In the genomic region with DNA sequence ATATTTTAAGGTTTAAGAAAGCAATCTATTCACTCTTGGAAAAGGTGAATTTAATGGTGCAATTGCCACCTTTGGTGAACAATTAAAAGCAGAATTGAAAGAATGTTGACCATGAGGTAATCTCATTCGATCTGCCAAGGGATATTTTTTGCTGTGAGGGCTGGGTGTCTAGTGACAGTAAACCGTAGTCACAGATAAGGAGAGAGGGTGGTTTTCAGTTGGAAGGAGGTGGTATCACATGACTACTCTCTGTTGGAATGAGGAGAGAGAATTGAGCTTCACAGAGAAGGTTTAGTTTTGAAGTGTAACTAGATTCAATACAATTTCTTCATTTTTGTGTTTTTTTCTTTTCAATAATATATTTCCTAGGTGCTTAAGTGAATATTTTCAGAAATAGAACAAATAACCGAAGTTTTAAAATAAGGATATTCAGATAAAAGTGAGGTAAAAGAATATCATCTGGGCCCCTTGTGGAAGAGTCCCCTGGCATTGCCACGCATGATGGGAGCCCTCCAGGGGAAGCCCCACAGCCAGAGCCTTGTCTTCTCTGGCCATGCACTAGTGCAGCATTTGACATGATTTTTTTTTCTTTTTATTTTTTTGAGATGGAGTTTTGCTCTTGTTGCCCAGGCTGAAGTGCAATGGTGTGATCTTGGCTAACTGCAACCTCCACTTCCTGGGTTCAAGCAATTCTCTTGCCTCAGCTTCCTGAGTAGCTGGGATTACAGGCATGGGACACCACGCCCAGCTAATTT, we compare ENCODE assay signal across 15 cellular contexts.
"Had no signal": no experiment of that assay in that cellular context is flagged by ENCODE, and none has a peak within 500 bp of the region (broad histone marks: within the 10 kb centered on the region; RNA-seq: fewer than 3 reads in every experiment).

No MANE protein-coding gene starts in this region.

- H3K4me3 Mint-ChIP-seq: activated CD4-positive, alpha-beta memory T cell treated with anti-CD3 and anti-CD28 coated beads, Interleukin-2, amount 10 ng/mL, durations not matched to agents 7 days and 5 days; activated naive CD4-positive, alpha-beta T cell treated with anti-CD3 and anti-CD28 coated beads, Interleukin-2, amount 10 ng/mL, durations not matched to agents 7 days and 5 days; activated T-cell treated with anti-CD3 and anti-CD28 coated beads, Interleukin-2, amount 50 U/mL, for 24 hours; naive B cell had no signal

- DNase-seq: activated CD4-positive, alpha-beta memory T cell treated with anti-CD3 and anti-CD28 coated beads, Interleukin-2, amount 10 ng/mL, durations not matched to agents 7 days and 5 days; activated CD4-positive, alpha-beta T cell treated with anti-CD3 and anti-CD28 coated beads for 4 hours; activated naive CD4-positive, alpha-beta T cell treated with anti-CD3 and anti-CD28 coated beads, Interleukin-2, amount 10 ng/mL, durations not matched to agents 7 days and 5 days; activated T-cell treated with anti-CD3 and anti-CD28 coated beads, Interleukin-2, amount 50 U/mL, for 24 hours; dorsolateral prefrontal cortex; heart right ventricle; naive B cell; posterior cingulate gyrus; small intestine; stimulated activated CD4-positive, alpha-beta T cell treated with anti-CD3 and anti-CD28 coated beads, Interleukin-4, amount 100 ng/mL, for 24 hours; stimulated activated naive CD4-positive, alpha-beta T cell treated with Interleukin-2 at 50 U/mL for 16 hours; substantia nigra; T-helper 9 cell had no signal

- H3K36me3 Mint-ChIP-seq: activated naive CD4-positive, alpha-beta T cell treated with anti-CD3 and anti-CD28 coated beads, Interleukin-2, amount 10 ng/mL, durations not matched to agents 7 days and 5 days; naive B cell had no signal

- H3K4me1 Mint-ChIP-seq: activated CD4-positive, alpha-beta memory T cell treated with anti-CD3 and anti-CD28 coated beads, Interleukin-2, amount 10 ng/mL, durations not matched to agents 7 days and 5 days; activated naive CD4-positive, alpha-beta T cell treated with anti-CD3 and anti-CD28 coated beads, Interleukin-2, amount 10 ng/mL, durations not matched to agents 7 days and 5 days had no signal

- H3K27ac Mint-ChIP-seq: activated CD4-positive, alpha-beta memory T cell treated with anti-CD3 and anti-CD28 coated beads, Interleukin-2, amount 10 ng/mL, durations not matched to agents 7 days and 5 days; activated naive CD4-positive, alpha-beta T cell treated with anti-CD3 and anti-CD28 coated beads, Interleukin-2, amount 10 ng/mL, durations not matched to agents 7 days and 5 days; activated T-cell treated with anti-CD3 and anti-CD28 coated beads, Interleukin-2, amount 50 U/mL, for 24 hours had no signal

- H3K9me3 Mint-ChIP-seq: activated CD4-positive, alpha-beta memory T cell treated with anti-CD3 and anti-CD28 coated beads, Interleukin-2, amount 10 ng/mL, durations not matched to agents 7 days and 5 days; activated naive CD4-positive, alpha-beta T cell treated with anti-CD3 and anti-CD28 coated beads, Interleukin-2, amount 10 ng/mL, durations not matched to agents 7 days and 5 days; activated T-cell treated with anti-CD3 and anti-CD28 coated beads, Interleukin-2, amount 50 U/mL, for 24 hours; naive B cell had no signal

- ATAC-seq: gastroesophageal sphincter, left lobe of liver had no signal
